In genomic region chr7:106731207-106731606, GRCh38 we compare ENCODE assay signal across 8 cellular contexts.
A peak's percentile ranks its signal among the peaks of the same experiment; 100 is the strongest.
DNase-seq lines count a peak whose midpoint lies in the region; ATAC-seq lines count a peak whose summit lies in the region.

No MANE protein-coding gene starts in this region.

- H3K27me3 Mint-ChIP-seq in activated naive CD8-positive, alpha-beta T cell treated with anti-CD3 and anti-CD28 coated beads, Interleukin-2, amount 50 U/mL, for 24 hours: no peaks in the 10 kb centered on the region

- H3K4me1 Mint-ChIP-seq in activated naive CD8-positive, alpha-beta T cell treated with anti-CD3 and anti-CD28 coated beads, Interleukin-2, amount 50 U/mL, for 24 hours: peaks cover 49% of the 10 kb centered on the region

- no peaks in the 10 kb centered on the region for H3K36me3 Mint-ChIP-seq in activated naive CD8-positive, alpha-beta T cell treated with anti-CD3 and anti-CD28 coated beads, Interleukin-2, amount 50 U/mL, for 24 hours (ENCODE audit: low read depth)

- peak overlapping the region; percentile 29 for H3K27ac Mint-ChIP-seq in activated naive CD8-positive, alpha-beta T cell treated with anti-CD3 and anti-CD28 coated beads, Interleukin-2, amount 50 U/mL, for 24 hours

- H3K4me3 Mint-ChIP-seq in activated naive CD8-positive, alpha-beta T cell treated with anti-CD3 and anti-CD28 coated beads, Interleukin-2, amount 50 U/mL, for 24 hours: no peak overlapping the region

- H3K9me3 Mint-ChIP-seq in activated naive CD8-positive, alpha-beta T cell treated with anti-CD3 and anti-CD28 coated beads, Interleukin-2, amount 50 U/mL, for 24 hours: no peaks in the 10 kb centered on the region

- ATAC-seq in GM19372 (IDR thresholded peaks at IDR 0.05; ENCODE audit: low read depth, unreplicated experiment) (peak; percentile 92), HG03354 (IDR thresholded peaks at IDR 0.05; ENCODE audit: poor library complexity, severe bottlenecking, unreplicated experiment) (peak; percentile 87)
- ATAC-seq in activated naive CD8-positive, alpha-beta T cell treated with anti-CD3 and anti-CD28 coated beads, Interleukin-2, amount 50 U/mL, for 24 hours: no peak

- DNase-seq in GDM1 (lab: John Stamatoyannopoulos, UW) (peak; percentile 16), SHP77 treated with DMSO at 0.1 percent for 48 hours (lab: John Stamatoyannopoulos, UW) (no peak), NCI-H1048 (lab: John Stamatoyannopoulos, UW) (no peak)
- DNase-seq in activated naive CD8-positive, alpha-beta T cell treated with anti-CD3 and anti-CD28 coated beads, Interleukin-2, amount 50 U/mL, for 24 hours: no peak
- DNase-seq in activated CD4-positive, CD25-positive, alpha-beta regulatory T cell (lab: John Stamatoyannopoulos, UW): no peak
- no peak for DNase-seq in stimulated activated CD4-positive, alpha-beta T cell treated with anti-CD3 and anti-CD28 coated beads, Interleukin-12 subunit alpha, Interleukin-12 subunit beta, amount 100 ng/mL, for 4 hours
